9 cellular contexts compared by ENCODE assay signal in the genomic region with DNA sequence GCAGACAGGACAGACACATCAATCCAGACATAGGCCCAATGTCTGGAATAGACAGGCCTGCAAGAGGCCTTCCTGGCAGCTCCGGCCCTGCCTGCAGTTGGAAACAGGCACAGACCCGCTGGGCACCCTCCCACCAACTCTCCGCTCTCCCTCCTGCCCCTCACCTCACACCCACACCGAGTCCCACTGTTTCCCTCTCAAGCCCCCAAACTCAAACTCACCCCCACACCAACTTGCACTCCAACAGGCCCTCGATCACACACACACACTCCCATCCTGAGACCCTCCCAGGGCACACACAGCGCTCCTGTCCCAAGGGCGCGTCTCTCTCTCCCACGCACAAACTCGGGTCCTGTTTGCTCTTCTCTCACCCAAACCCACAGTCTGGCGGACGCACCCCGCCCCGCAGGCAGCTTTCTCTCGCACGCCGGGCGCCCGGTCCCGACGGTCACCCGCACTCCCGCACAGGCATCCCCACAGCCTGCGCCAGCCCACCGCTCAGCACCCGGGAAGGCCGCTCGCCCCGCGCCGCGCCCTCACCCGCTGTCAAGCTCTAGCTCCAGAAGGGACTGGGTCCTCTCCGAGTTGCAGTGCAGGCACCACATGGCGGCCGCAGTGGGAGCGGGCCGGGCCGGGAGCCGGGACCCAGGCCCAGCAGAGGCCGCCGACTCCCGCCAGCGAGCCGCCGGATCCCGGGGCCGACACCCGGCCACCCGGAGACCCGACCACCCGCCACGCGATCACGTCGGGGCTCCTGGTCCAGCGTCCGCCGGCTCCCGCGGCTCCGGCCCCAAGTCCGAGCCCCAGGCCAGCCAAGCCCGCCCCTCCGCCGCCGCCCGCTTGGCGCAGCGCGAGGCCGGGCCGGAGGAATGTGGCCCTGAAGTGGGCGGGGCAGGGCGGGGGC.
DNase-seq lines count a peak whose midpoint lies in the region; ATAC-seq and TF ChIP-seq lines count a peak whose summit lies in the region.
"Had no signal": no experiment of that assay in that cellular context is flagged by ENCODE, and none has a peak within 500 bp of the region (broad histone marks: within the 10 kb centered on the region; RNA-seq: fewer than 3 reads in every experiment).

No MANE protein-coding gene starts in this region.

- in situ Hi-C loops in KBM-7 (cut with MboI; ENCODE audit: low pct_unique_long_range_greater_than_20kb, low sequenced_read_pairs) = no loop called here

- TF ChIP-seq CTCF in breast epithelium (IDR thresholded peaks at IDR 0.05) (no peak), right lobe of liver (IDR thresholded peaks at IDR 0.05) (no peak), suprapubic skin (IDR thresholded peaks at IDR 0.05) (no peak)

- 2% methylated on average over 44 of the region's 75 CpGs for WGBS in right lobe of liver (ENCODE audit: insufficient coverage, low coverage, low lambda C conversion rate, missing lambda C conversion rate)
- WGBS in suprapubic skin = 8% methylated on average over 13 of the region's 75 CpGs

- H3K4me1 ChIP-seq in breast epithelium (peaks cover 0 to 6% of the 10 kb centered on the region in 2 donors), right lobe of liver (peaks cover 2 to 62% (median 31%) of the 10 kb centered on the region in 4 donors), suprapubic skin (peaks cover 60% of the 10 kb centered on the region)

- H3K36me3 ChIP-seq in breast epithelium (no peaks in the 10 kb centered on the region), right lobe of liver (no peaks in the 10 kb centered on the region), suprapubic skin (no peaks in the 10 kb centered on the region)

- ATAC-seq in GM21723 (IDR thresholded peaks at IDR 0.05; ENCODE audit: unreplicated experiment) (peak; percentile 15), right lobe of liver (peak; percentile 1 to 8 (median 2)), GM21367 (IDR thresholded peaks at IDR 0.05; ENCODE audit: unreplicated experiment) (no peak)

- peak overlapping the region; percentile 66 to 76 for H3K27ac ChIP-seq in breast epithelium
- H3K27ac ChIP-seq in right lobe of liver = peak overlapping the region; percentile 84 to 91 (median 89)
- H3K27ac ChIP-seq in suprapubic skin = peak overlapping the region; percentile 74
- H3K27ac ChIP-seq: KMS-11 had no signal

- H3K9me3 ChIP-seq in breast epithelium = no peaks in the 10 kb centered on the region
- H3K9me3 ChIP-seq in right lobe of liver = no peaks in the 10 kb centered on the region
- H3K9me3 ChIP-seq in suprapubic skin = no peaks in the 10 kb centered on the region

- TF ChIP-seq POLR2A in breast epithelium (IDR thresholded peaks at IDR 0.05) (no peak), right lobe of liver (IDR thresholded peaks at IDR 0.05) (peak; percentile 61), suprapubic skin (IDR thresholded peaks at IDR 0.05) (no peak)

- intact Hi-C loops in breast epithelium (cut with DNase I; ENCODE audit: low total_unique reads) = loop anchor here (5.0 kb wide), 1 partner anchor 1310 kb away; no protein-coding TSS in a partner anchor
- intact Hi-C loops in right lobe of liver (cut with DNase I) = no loop called here

- H3K4me3 ChIP-seq in breast epithelium = peak overlapping the region; percentile 71 to 88 (median 73)
- H3K4me3 ChIP-seq in right lobe of liver = peak overlapping the region; percentile 89 to 96 (median 93)
- peak overlapping the region; percentile 90 for H3K4me3 ChIP-seq in suprapubic skin

- DNase-seq in COLO668 (lab: John Stamatoyannopoulos, UW; ENCODE audit: unreplicated experiment) (peak; percentile 17), KBM-7 (peak; percentile 32), breast epithelium (ENCODE audit: low spot score in 2 of 2) (no peak), right lobe of liver (no peak), suprapubic skin (ENCODE audit: low spot score in 2 of 2) (peak in 1 of 2 donors; percentile 78), pons (ENCODE audit: low spot score) (no peak)

- TF ChIP-seq EP300 in suprapubic skin (IDR thresholded peaks at IDR 0.05) = no peak

- H3K27me3 ChIP-seq in breast epithelium (no peaks in the 10 kb centered on the region), right lobe of liver (no peaks in the 10 kb centered on the region), suprapubic skin (no peaks in the 10 kb centered on the region)

Comparison
In these comparisons a context has a peak if more than half of its experiments do, and no peak if none do; other contexts are left out.
1. DNase-seq: peak in COLO668 (single experiment) and KBM-7 (single experiment); none in breast epithelium (0 of 2), right lobe of liver (0 of 3) and pons (single experiment).
2. Peak in every context shown above with its lines, with median percentiles within 50 percentile points of each other: H3K27ac ChIP-seq and H3K4me3 ChIP-seq.